Comparison of ENCODE assay signal across 28 cellular contexts in genomic region chr10:130025326-130025725, GRCh38.
"Had no signal": no experiment of that assay in that cellular context is flagged by ENCODE, and none has a peak within 500 bp of the region (broad histone marks: within the 10 kb centered on the region; RNA-seq: fewer than 3 reads in every experiment).

No MANE protein-coding gene starts in this region.

- FAIRE-seq: frontal cortex had no signal

- H3K36me3 ChIP-seq: ascending aorta, breast epithelium, cardiac muscle cell, colonic mucosa, WERI-Rb-1 had no signal

- H3K27ac ChIP-seq: ascending aorta, breast epithelium, cardiac muscle cell, colonic mucosa, WERI-Rb-1 had no signal

- H3K9me3 ChIP-seq: ascending aorta, breast epithelium, colonic mucosa had no signal

- H3K4me3 ChIP-seq: ascending aorta, breast epithelium, cardiac muscle cell, colonic mucosa had no signal

- DNase-seq: activated B cell treated with CpG ODN at 0.5 μM for 24 hours; activated CD4-positive, alpha-beta T cell treated with anti-CD3 and anti-CD28 coated beads for 48 hours; activated CD4-positive, alpha-beta T cell treated with anti-CD3 and anti-CD28 coated beads, Interleukin-2, amount 50 U/mL, for 1 hour; activated CD4-positive, alpha-beta T cell treated with anti-CD3 and anti-CD28 coated beads, Interleukin-2, amount 50 U/mL, for 48 hours; activated CD8-positive, alpha-beta memory T cell treated with anti-CD3 and anti-CD28 coated beads for 24 hours; activated CD8-positive, alpha-beta T cell treated with anti-CD3 and anti-CD28 coated beads for 36 hours; activated gamma-delta T cell; activated naive CD4-positive, alpha-beta T cell; activated naive CD4-positive, alpha-beta T cell treated with anti-CD3 and anti-CD28 coated beads, Interleukin-2, amount 10 ng/mL, durations not matched to agents 7 days and 5 days; activated naive CD8-positive, alpha-beta T cell treated with anti-CD3 and anti-CD28 coated beads, Interleukin-2, amount 10 ng/mL, durations not matched to agents 7 days and 5 days; activated T-cell treated with anti-CD3 and anti-CD28 coated beads, Interleukin-2, amount 50 U/mL, for 4 hours; central memory CD4-positive, alpha-beta T cell; cerebellar nuclear complex; colonic mucosa; effector memory CD4-positive, alpha-beta T cell; endodermal cell; foreskin fibroblast; T-helper 17 cell; T1000; WERI-Rb-1 had no signal

- H3K9me3 Mint-ChIP-seq: activated B cell treated with CpG ODN at 0.5 μM for 24 hours; activated CD8-positive, alpha-beta T cell treated with anti-CD3 and anti-CD28 coated beads for 36 hours; activated naive CD4-positive, alpha-beta T cell treated with anti-CD3 and anti-CD28 coated beads, Interleukin-2, amount 10 ng/mL, durations not matched to agents 7 days and 5 days; activated naive CD4-positive, alpha-beta T cell treated with anti-CD3 and anti-CD28 coated beads, Interleukin-2, amount 50 U/mL, for 72 hours; activated naive CD8-positive, alpha-beta T cell treated with anti-CD3 and anti-CD28 coated beads, Interleukin-2, amount 10 ng/mL, durations not matched to agents 7 days and 5 days; activated T-cell treated with anti-CD3 and anti-CD28 coated beads, Interleukin-2, amount 50 U/mL, for 4 hours; activated T-helper 17 cell treated with anti-CD3 and anti-CD28 coated beads, Interleukin-2, amount 50 U/mL, for 72 hours; endodermal cell; T-helper 2 cell treated with Interferon-gamma antibody and Interleukin-4, amounts not matched to agents 5 μg/mL and 100 μg/mL, for 36 hours had no signal

- H3K4me3 Mint-ChIP-seq: activated B cell treated with CpG ODN at 0.5 μM for 24 hours; activated CD8-positive, alpha-beta T cell treated with anti-CD3 and anti-CD28 coated beads for 36 hours; activated naive CD4-positive, alpha-beta T cell treated with anti-CD3 and anti-CD28 coated beads, Interleukin-2, amount 10 ng/mL, durations not matched to agents 7 days and 5 days; activated naive CD8-positive, alpha-beta T cell treated with anti-CD3 and anti-CD28 coated beads, Interleukin-2, amount 10 ng/mL, durations not matched to agents 7 days and 5 days; activated T-cell treated with anti-CD3 and anti-CD28 coated beads, Interleukin-2, amount 50 U/mL, for 4 hours; activated T-helper 17 cell treated with anti-CD3 and anti-CD28 coated beads, Interleukin-2, amount 50 U/mL, for 72 hours; brain; endodermal cell; T-helper 17 cell; T-helper 2 cell treated with Interferon-gamma antibody and Interleukin-4, amounts not matched to agents 5 μg/mL and 100 μg/mL, for 36 hours had no signal

- H3K27me3 Mint-ChIP-seq: activated B cell treated with CpG ODN at 0.5 μM for 24 hours; activated CD8-positive, alpha-beta T cell treated with anti-CD3 and anti-CD28 coated beads for 36 hours; activated naive CD8-positive, alpha-beta T cell treated with anti-CD3 and anti-CD28 coated beads, Interleukin-2, amount 10 ng/mL, durations not matched to agents 7 days and 5 days; activated T-helper 17 cell treated with anti-CD3 and anti-CD28 coated beads, Interleukin-2, amount 50 U/mL, for 72 hours had no signal

- H3K36me3 Mint-ChIP-seq: activated naive CD4-positive, alpha-beta T cell treated with anti-CD3 and anti-CD28 coated beads, Interleukin-2, amount 10 ng/mL, durations not matched to agents 7 days and 5 days; activated naive CD4-positive, alpha-beta T cell treated with anti-CD3 and anti-CD28 coated beads, Interleukin-2, amount 50 U/mL, for 72 hours; activated naive CD8-positive, alpha-beta T cell treated with anti-CD3 and anti-CD28 coated beads, Interleukin-2, amount 10 ng/mL, durations not matched to agents 7 days and 5 days; brain had no signal

- H3K27ac Mint-ChIP-seq: activated B cell treated with CpG ODN at 0.5 μM for 24 hours; activated CD8-positive, alpha-beta T cell treated with anti-CD3 and anti-CD28 coated beads for 36 hours; activated naive CD4-positive, alpha-beta T cell treated with anti-CD3 and anti-CD28 coated beads, Interleukin-2, amount 10 ng/mL, durations not matched to agents 7 days and 5 days; activated naive CD4-positive, alpha-beta T cell treated with anti-CD3 and anti-CD28 coated beads, Interleukin-2, amount 50 U/mL, for 72 hours; activated naive CD8-positive, alpha-beta T cell treated with anti-CD3 and anti-CD28 coated beads, Interleukin-2, amount 10 ng/mL, durations not matched to agents 7 days and 5 days; activated T-helper 17 cell treated with anti-CD3 and anti-CD28 coated beads, Interleukin-2, amount 50 U/mL, for 72 hours; endodermal cell; T-helper 17 cell; T-helper 2 cell treated with Interferon-gamma antibody and Interleukin-4, amounts not matched to agents 5 μg/mL and 100 μg/mL, for 36 hours had no signal

- H3K4me1 Mint-ChIP-seq: activated B cell treated with CpG ODN at 0.5 μM for 24 hours; activated naive CD4-positive, alpha-beta T cell treated with anti-CD3 and anti-CD28 coated beads, Interleukin-2, amount 10 ng/mL, durations not matched to agents 7 days and 5 days; activated naive CD8-positive, alpha-beta T cell treated with anti-CD3 and anti-CD28 coated beads, Interleukin-2, amount 10 ng/mL, durations not matched to agents 7 days and 5 days; activated T-helper 17 cell treated with anti-CD3 and anti-CD28 coated beads, Interleukin-2, amount 50 U/mL, for 72 hours; endodermal cell; T-helper 17 cell had no signal

- H3K4me1 ChIP-seq: ascending aorta, breast epithelium, colonic mucosa had no signal

- H3K27me3 ChIP-seq: ascending aorta, breast epithelium, cardiac muscle cell, colonic mucosa had no signal
